33 cellular contexts compared by ENCODE assay signal in the genomic region with DNA sequence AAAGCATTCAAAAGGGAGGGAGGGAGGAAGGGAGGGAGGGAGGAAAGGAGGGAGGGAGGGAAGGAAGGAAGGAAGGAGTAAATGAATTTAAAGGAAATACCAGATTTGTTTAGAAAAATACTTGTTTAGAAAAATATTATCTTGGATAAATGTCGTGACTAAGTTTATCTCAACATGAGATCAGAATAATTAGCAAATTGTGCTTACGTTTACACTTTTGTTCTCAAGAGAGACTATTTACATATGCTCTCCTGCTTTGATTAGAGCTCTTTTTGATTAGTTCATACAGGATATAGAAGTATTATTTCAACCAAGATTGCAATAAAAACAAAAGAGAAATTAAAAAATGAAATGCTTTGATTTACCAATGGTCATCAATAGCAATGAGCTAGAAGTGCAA.
"Had no signal": no experiment of that assay in that cellular context is flagged by ENCODE, and none has a peak within 500 bp of the region (broad histone marks: within the 10 kb centered on the region; RNA-seq: fewer than 3 reads in every experiment).

No MANE protein-coding gene starts in this region.

- ATAC-seq: activated naive CD4-positive, alpha-beta T cell treated with anti-CD3 and anti-CD28 coated beads, Interleukin-2, amount 50 U/mL, for 72 hours; activated naive CD8-positive, alpha-beta T cell treated with anti-CD3 and anti-CD28 coated beads, Interleukin-2, amount 50 U/mL, for 24 hours; activated T-cell treated with anti-CD3 and anti-CD28 coated beads, Interleukin-2, amount 50 U/mL, for 4 hours; activated T-cell treated with anti-CD3 and anti-CD28 coated beads, Interleukin-2, amount 50 U/mL, for 72 hours; activated T-helper 17 cell treated with anti-CD3 and anti-CD28 coated beads, Interleukin-2, amount 50 U/mL, for 72 hours; body of pancreas had no signal

- H3K27me3 ChIP-seq: adrenal gland, ascending aorta, body of pancreas, brain microvascular endothelial cell, breast epithelium, cardiac muscle cell had no signal

- H3K4me3 ChIP-seq: adrenal gland, ascending aorta, body of pancreas, breast epithelium, cardiac muscle cell had no signal

- FAIRE-seq: astrocyte had no signal

- DNase-seq: activated effector memory CD4-positive, alpha-beta T cell treated with anti-CD3 and anti-CD28 coated beads, Interleukin-2, amount 50 U/mL, for 16 hours; activated effector memory CD4-positive, alpha-beta T cell treated with Interleukin-2 at 50 U/mL for 16 hours; activated gamma-delta T cell; activated gamma-delta T cell treated with Interleukin-2 at 50 U/mL for 16 hours; activated naive CD4-positive, alpha-beta T cell; activated naive CD4-positive, alpha-beta T cell treated with anti-CD3 and anti-CD28 coated beads for 36 hours; activated naive CD4-positive, alpha-beta T cell treated with anti-CD3 and anti-CD28 coated beads, Interleukin-2, amount 10 ng/mL, durations not matched to agents 7 days and 5 days; activated naive CD4-positive, alpha-beta T cell treated with anti-CD3 and anti-CD28 coated beads, Interleukin-2, amount 50 U/mL, for 16 hours; activated naive CD4-positive, alpha-beta T cell treated with Interleukin-2 at 50 U/mL for 16 hours; activated naive CD8-positive, alpha-beta T cell treated with anti-CD3 and anti-CD28 coated beads for 36 hours; activated naive CD8-positive, alpha-beta T cell treated with anti-CD3 and anti-CD28 coated beads, Interleukin-2, amount 10 ng/mL, durations not matched to agents 7 days and 5 days; activated naive CD8-positive, alpha-beta T cell treated with anti-CD3 and anti-CD28 coated beads, Interleukin-2, amount 50 U/mL, for 24 hours; activated T-cell treated with anti-CD3 and anti-CD28 coated beads, Interleukin-2, amount 50 U/mL, for 1 hour; activated T-cell treated with anti-CD3 and anti-CD28 coated beads, Interleukin-2, amount 50 U/mL, for 24 hours; activated T-cell treated with anti-CD3 and anti-CD28 coated beads, Interleukin-2, amount 50 U/mL, for 4 hours; activated T-cell treated with anti-CD3 and anti-CD28 coated beads, Interleukin-2, amount 50 U/mL, for 48 hours; activated T-cell treated with anti-CD3 and anti-CD28 coated beads, Interleukin-2, amount 50 U/mL, for 72 hours; adrenal gland; amniotic stem cell; amygdala; anterior cingulate cortex; aorta; body of pancreas; brain microvascular endothelial cell; caudate nucleus; central memory CD4-positive, alpha-beta T cell; cerebellar nuclear complex had no signal

- H3K36me3 ChIP-seq: adrenal gland, ascending aorta, brain microvascular endothelial cell, breast epithelium, cardiac muscle cell had no signal

- H3K27ac ChIP-seq: adrenal gland, ascending aorta, body of pancreas, brain microvascular endothelial cell, breast epithelium, cardiac muscle cell had no signal

- H3K4me1 ChIP-seq: adrenal gland, ascending aorta, body of pancreas, breast epithelium had no signal

- H3K9me3 ChIP-seq: adrenal gland, ascending aorta, body of pancreas, breast epithelium had no signal
